ENCODE assay signal across 8 cellular contexts in the genomic region with DNA sequence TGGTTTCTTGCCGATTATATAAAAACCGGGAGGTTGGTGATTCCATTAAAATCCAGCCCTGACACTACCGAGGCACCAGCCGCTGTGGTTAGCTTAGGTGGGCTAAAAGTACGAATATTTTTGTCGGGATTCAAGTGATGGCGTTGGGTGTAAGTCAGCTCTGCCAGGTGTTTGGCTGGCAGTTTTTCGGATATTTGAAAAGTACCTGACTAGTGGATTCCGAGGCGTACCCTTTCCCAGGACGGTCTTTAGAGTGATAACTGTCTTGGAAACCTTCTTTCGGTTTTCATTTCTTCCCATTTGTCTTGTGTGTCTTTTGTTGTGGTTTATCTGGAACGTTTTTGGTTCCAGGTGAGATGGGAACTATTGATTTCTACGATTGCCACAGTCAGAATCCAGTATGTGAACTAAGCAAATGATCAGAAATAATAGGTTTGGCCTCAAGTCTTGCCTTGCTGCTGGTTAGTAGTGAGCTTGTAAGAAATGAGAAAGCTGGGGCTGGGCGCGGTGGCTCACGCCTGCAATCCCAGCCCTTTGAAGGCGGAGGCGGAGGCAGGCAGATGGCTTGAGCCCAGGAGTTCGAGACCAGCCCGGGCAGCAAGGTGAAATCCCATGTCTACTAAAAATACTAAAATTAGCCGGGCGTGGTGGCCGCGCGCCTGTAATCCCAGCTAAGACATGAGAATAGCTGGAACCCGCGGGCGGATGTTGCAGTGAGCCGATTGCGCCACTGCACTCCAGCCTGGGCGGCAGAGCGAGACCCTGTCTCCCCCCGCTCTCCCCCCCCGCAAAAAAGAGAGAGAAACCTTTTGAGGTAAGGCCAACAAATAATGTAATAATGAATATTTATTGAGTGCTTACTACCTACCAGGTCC. TPM values are rescaled to one million over a fixed set of nuclear protein-coding genes. Genes with fewer than 3 reads are reported as not detected.
DNase-seq lines count a peak whose midpoint lies in the region.

No MANE protein-coding gene starts in this region.

- H3K27me3 ChIP-seq in neuron (ENCODE audit: insufficient read depth, low read length) = no peaks in the 10 kb centered on the region

- no peaks in the 10 kb centered on the region for H3K36me3 ChIP-seq in neuron (ENCODE audit: insufficient read depth, low read length)

- H3K27me3 Mint-ChIP-seq in activated T-helper 2 cell treated with anti-CD3 and anti-CD28 coated beads, Interferon-gamma antibody, Interleukin-2, Interleukin-4, amounts not matched to agents 10 μg/mL and 5 μg/mL and 100 μg/mL, durations not matched to agents 14 hours and 24 hours and 36 hours (ENCODE audit: low read depth) = peaks cover 4% of the 10 kb centered on the region

- DNase-seq in DMS79 treated with DMSO at 0.1 percent for 48 hours (lab: John Stamatoyannopoulos, UW) = peak; percentile 75
- no peak for DNase-seq in DMS79 (lab: John Stamatoyannopoulos, UW)
- DNase-seq in NCI-H526 (lab: John Stamatoyannopoulos, UW) = peak; percentile 43 to 61
- no peak for DNase-seq in activated T-helper 2 cell treated with anti-CD3 and anti-CD28 coated beads, Interferon-gamma antibody, Interleukin-2, Interleukin-4, amounts not matched to agents 10 μg/mL and 5 μg/mL and 100 μg/mL, durations not matched to agents 14 hours and 24 hours and 36 hours (ENCODE audit: low spot score)
- DNase-seq in foreskin melanocyte = peak; percentile 26
- no peak for DNase-seq in ureter (ENCODE audit: low spot score)
- no peak for DNase-seq in NCI-H187 treated with DMSO at 0.1 percent for 48 hours (lab: John Stamatoyannopoulos, UW)

- H3K4me1 ChIP-seq in neuron (ENCODE audit: insufficient read depth, low read length) = peaks cover 20% of the 10 kb centered on the region

- peak overlapping the region; percentile 83 for H3K27ac Mint-ChIP-seq in activated T-helper 2 cell treated with anti-CD3 and anti-CD28 coated beads, Interferon-gamma antibody, Interleukin-2, Interleukin-4, amounts not matched to agents 10 μg/mL and 5 μg/mL and 100 μg/mL, durations not matched to agents 14 hours and 24 hours and 36 hours

- intact Hi-C loops in activated T-helper 2 cell treated with anti-CD3 and anti-CD28 coated beads, Interferon-gamma antibody, Interleukin-2, Interleukin-4, amounts not matched to agents 10 μg/mL and 5 μg/mL and 100 μg/mL, durations not matched to agents 14 hours and 24 hours and 36 hours (cut with micrococcal nuclease) = loop anchor here (5.0 kb wide), 2 partner anchors 96 to 211 kb away; partner anchors contain the start of gene LMLN

- H3K36me3 Mint-ChIP-seq in activated T-helper 2 cell treated with anti-CD3 and anti-CD28 coated beads, Interferon-gamma antibody, Interleukin-2, Interleukin-4, amounts not matched to agents 10 μg/mL and 5 μg/mL and 100 μg/mL, durations not matched to agents 14 hours and 24 hours and 36 hours (ENCODE audit: low read depth) = peaks cover 10% of the 10 kb centered on the region

- peak overlapping the region; percentile 80 for H3K4me3 ChIP-seq in neuron (ENCODE audit: low read length)

- H2AFZ ChIP-seq in neuron (ENCODE audit: low read depth, low read length) = no peak overlapping the region

- H3K4me3 Mint-ChIP-seq in activated T-helper 2 cell treated with anti-CD3 and anti-CD28 coated beads, Interferon-gamma antibody, Interleukin-2, Interleukin-4, amounts not matched to agents 10 μg/mL and 5 μg/mL and 100 μg/mL, durations not matched to agents 14 hours and 24 hours and 36 hours (ENCODE audit: low read depth) = peak overlapping the region; percentile 93

- peaks cover 33% of the 10 kb centered on the region for H3K4me1 Mint-ChIP-seq in activated T-helper 2 cell treated with anti-CD3 and anti-CD28 coated beads, Interferon-gamma antibody, Interleukin-2, Interleukin-4, amounts not matched to agents 10 μg/mL and 5 μg/mL and 100 μg/mL, durations not matched to agents 14 hours and 24 hours and 36 hours (ENCODE audit: low read depth)

- no peaks in the 10 kb centered on the region for H3K9me3 ChIP-seq in neuron (ENCODE audit: low read length)

- H3K9me3 Mint-ChIP-seq in activated T-helper 2 cell treated with anti-CD3 and anti-CD28 coated beads, Interferon-gamma antibody, Interleukin-2, Interleukin-4, amounts not matched to agents 10 μg/mL and 5 μg/mL and 100 μg/mL, durations not matched to agents 14 hours and 24 hours and 36 hours = no peaks in the 10 kb centered on the region

RNA-seq across cellular contexts. Expression of gene FYTTD1, which starts 1.4 kb away (rescaled TPM):
- total RNA-seq in activated T-helper 2 cell treated with anti-CD3 and anti-CD28 coated beads, Interferon-gamma antibody, Interleukin-2, Interleukin-4, amounts not matched to agents 10 μg/mL and 5 μg/mL and 100 μg/mL, durations not matched to agents 14 hours and 24 hours and 36 hours = 57.5 and 63.0 TPM in 2 replicates
- 47.9 TPM for total RNA-seq in ureter

RNA-seq across cellular contexts. Expression of gene RUBCN, which starts 14.4 kb away (rescaled TPM):
- total RNA-seq in activated T-helper 2 cell treated with anti-CD3 and anti-CD28 coated beads, Interferon-gamma antibody, Interleukin-2, Interleukin-4, amounts not matched to agents 10 μg/mL and 5 μg/mL and 100 μg/mL, durations not matched to agents 14 hours and 24 hours and 36 hours = 41.7 and 43.6 TPM in 2 replicates
- 24.5 TPM for total RNA-seq in ureter

RNA-seq across cellular contexts. Expression of gene LRCH3, which starts 40.0 kb away (rescaled TPM):
- total RNA-seq in activated T-helper 2 cell treated with anti-CD3 and anti-CD28 coated beads, Interferon-gamma antibody, Interleukin-2, Interleukin-4, amounts not matched to agents 10 μg/mL and 5 μg/mL and 100 μg/mL, durations not matched to agents 14 hours and 24 hours and 36 hours = 57.0 and 64.1 TPM in 2 replicates
- 82.9 TPM for total RNA-seq in ureter

Comparison
In these comparisons a context has a peak if more than half of its experiments do, and no peak if none do; other contexts are left out.
1. DNase-seq: peak in DMS79 treated with DMSO at 0.1 percent for 48 hours (single experiment), NCI-H526 (2 of 2) and foreskin melanocyte (single experiment); none in DMS79 (single experiment), activated T-helper 2 cell treated with anti-CD3 and anti-CD28 coated beads, Interferon-gamma antibody, Interleukin-2, Interleukin-4, amounts not matched to agents 10 μg/mL and 5 μg/mL and 100 μg/mL, durations not matched to agents 14 hours and 24 hours and 36 hours (single experiment), ureter (single experiment) and NCI-H187 treated with DMSO at 0.1 percent for 48 hours (single experiment).